Comparison of ENCODE assay signal across 11 cellular contexts in genomic region chr3:119628390-119628789, GRCh38. TPM values are rescaled to one million over a fixed set of nuclear protein-coding genes. Genes with fewer than 3 reads are reported as not detected.
DNase-seq lines count a peak whose midpoint lies in the region; ATAC-seq and TF ChIP-seq lines count a peak whose summit lies in the region.
"Had no signal": no experiment of that assay in that cellular context is flagged by ENCODE, and none has a peak within 500 bp of the region (broad histone marks: within the 10 kb centered on the region; RNA-seq: fewer than 3 reads in every experiment).

No MANE protein-coding gene starts in this region.

- no peaks in the 10 kb centered on the region for H3K36me3 ChIP-seq in left lung
- no peaks in the 10 kb centered on the region for H3K36me3 ChIP-seq in CD8-positive, alpha-beta memory T cell (ENCODE audit: insufficient read depth, low read length)

- intact Hi-C loops in left lung (cut with DNase I) = no loop called here

- no peaks in the 10 kb centered on the region for H3K9me3 ChIP-seq in left lung
- no peaks in the 10 kb centered on the region for H3K9me3 ChIP-seq in CD8-positive, alpha-beta memory T cell (ENCODE audit: low read length)

- no peaks in the 10 kb centered on the region for H3K36me3 Mint-ChIP-seq in CD8-positive, alpha-beta memory T cell
- H3K36me3 Mint-ChIP-seq: mesothelial cell of epicardium had no signal

- CTCF ChIA-PET in CD8-positive, alpha-beta memory T cell (lab: Charles Lee) = no interaction called here

- H3K27ac ChIP-seq in left lung = peak overlapping the region; percentile 61 to 74
- no peak overlapping the region for H3K27ac ChIP-seq in CD8-positive, alpha-beta memory T cell (ENCODE audit: low read depth, low read length)

- H3K4me3 ChIP-seq in left lung = no peak overlapping the region
- no peak overlapping the region for H3K4me3 ChIP-seq in CD8-positive, alpha-beta memory T cell (ENCODE audit: low read length)

- TF ChIP-seq CTCF in left lung (IDR thresholded peaks at IDR 0.05) = no peak

- ATAC-seq in GM18517 (IDR thresholded peaks at IDR 0.05; ENCODE audit: unreplicated experiment) = peak; percentile 62
- ATAC-seq in GM21367 (IDR thresholded peaks at IDR 0.05; ENCODE audit: unreplicated experiment) = peak; percentile 51
- peak; percentile 61 for ATAC-seq in HG03378 (IDR thresholded peaks at IDR 0.05; ENCODE audit: unreplicated experiment)
- ATAC-seq in left lung = peak; percentile 17

- peaks cover 0 to 19% (median 12%) of the 10 kb centered on the region in 3 donors for H3K4me1 Mint-ChIP-seq in CD8-positive, alpha-beta memory T cell

- POLR2A ChIA-PET in CD8-positive, alpha-beta memory T cell (lab: Charles Lee) = no interaction called here

- H3K27ac Mint-ChIP-seq in CD8-positive, alpha-beta memory T cell = peak overlapping the region in 1 of 8 donors; percentile 14
- H3K27ac Mint-ChIP-seq: endodermal cell, mesothelial cell of epicardium had no signal

- peak overlapping the region in 1 of 7 donors; percentile 1 for H3K4me3 Mint-ChIP-seq in CD8-positive, alpha-beta memory T cell
- H3K4me3 Mint-ChIP-seq: endodermal cell, mesothelial cell of epicardium had no signal

- H3K9me3 Mint-ChIP-seq in CD8-positive, alpha-beta memory T cell = no peaks in the 10 kb centered on the region
- H3K9me3 Mint-ChIP-seq: endodermal cell had no signal

- no peaks in the 10 kb centered on the region for H3K27me3 ChIP-seq in left lung
- H3K27me3 ChIP-seq in CD8-positive, alpha-beta memory T cell (ENCODE audit: insufficient read depth, low read length, poor library complexity, severe bottlenecking) = no peaks in the 10 kb centered on the region

- peaks cover 4 to 34% of the 10 kb centered on the region in 2 donors for H3K27me3 Mint-ChIP-seq in CD8-positive, alpha-beta memory T cell

- H3K4me1 ChIP-seq in left lung = peaks cover 11 to 56% of the 10 kb centered on the region in 2 donors
- H3K4me1 ChIP-seq in CD8-positive, alpha-beta memory T cell (ENCODE audit: insufficient read depth, low read length) = no peaks in the 10 kb centered on the region

- no peak for DNase-seq in left lung
- no peak for DNase-seq in NCI-H82 (lab: John Stamatoyannopoulos, UW)
- no peak for DNase-seq in CD8-positive, alpha-beta memory T cell
- no peak for DNase-seq in SKM-1 (lab: John Stamatoyannopoulos, UW; ENCODE audit: unreplicated experiment)
- DNase-seq in NCI-H748 treated with DMSO at 0.1 percent for 48 hours (lab: John Stamatoyannopoulos, UW) = no peak
- DNase-seq: endodermal cell had no signal

RNA-seq across cellular contexts. Expression of gene PLA1A, which starts 30.7 kb away (rescaled TPM):
- total RNA-seq in left lung = 10 to 100 TPM; 10.6 to 14.5 TPM
- under 1 TPM in 1 of 2 experiments, not detected in 1; 0.16 TPM for total RNA-seq in CD8-positive, alpha-beta memory T cell
- not detected for polyA plus RNA-seq in CD8-positive, alpha-beta memory T cell
- total RNA-seq: M059J, mesothelial cell of epicardium had no signal

RNA-seq across cellular contexts. Expression of gene POPDC2, which starts 32.0 kb away (rescaled TPM):
- total RNA-seq in left lung = 1 to 10 TPM; 1.3 to 3.4 TPM
- 1 to 10 TPM; 2.2 to 3.2 TPM for total RNA-seq in CD8-positive, alpha-beta memory T cell
- 2.0 TPM for polyA plus RNA-seq in CD8-positive, alpha-beta memory T cell

RNA-seq across cellular contexts. Expression of gene COX17, which starts 48.8 kb away (rescaled TPM):
- total RNA-seq in left lung = 10 to 100 TPM; 46.2 to 49.6 TPM
- total RNA-seq in CD8-positive, alpha-beta memory T cell = 100 to 1,000 TPM; 105 to 108 TPM
- polyA plus RNA-seq in CD8-positive, alpha-beta memory T cell = 82.4 TPM

RNA-seq across cellular contexts. Expression of gene ADPRH, which starts 49.1 kb away (rescaled TPM):
- total RNA-seq in left lung = 10 to 100 TPM; 18.7 to 24.0 TPM
- total RNA-seq in CD8-positive, alpha-beta memory T cell = 1 to 10 TPM; 6.8 to 7.9 TPM
- polyA plus RNA-seq in CD8-positive, alpha-beta memory T cell = 2.5 TPM

Comparison
In these comparisons a context has a peak if more than half of its experiments do, and no peak if none do; other contexts are left out.
1. RNA of gene PLA1A, which starts 30.7 kb away (total RNA-seq): 10.6 to 14.5 TPM in left lung; 0.16 TPM in CD8-positive, alpha-beta memory T cell; every median in the first group is over 10 times any median in the second.
2. Peak in every context shown above with its lines, with median percentiles within 50 percentile points of each other: ATAC-seq.